ENCODE assay signal across 8 cellular contexts in the genomic region with DNA sequence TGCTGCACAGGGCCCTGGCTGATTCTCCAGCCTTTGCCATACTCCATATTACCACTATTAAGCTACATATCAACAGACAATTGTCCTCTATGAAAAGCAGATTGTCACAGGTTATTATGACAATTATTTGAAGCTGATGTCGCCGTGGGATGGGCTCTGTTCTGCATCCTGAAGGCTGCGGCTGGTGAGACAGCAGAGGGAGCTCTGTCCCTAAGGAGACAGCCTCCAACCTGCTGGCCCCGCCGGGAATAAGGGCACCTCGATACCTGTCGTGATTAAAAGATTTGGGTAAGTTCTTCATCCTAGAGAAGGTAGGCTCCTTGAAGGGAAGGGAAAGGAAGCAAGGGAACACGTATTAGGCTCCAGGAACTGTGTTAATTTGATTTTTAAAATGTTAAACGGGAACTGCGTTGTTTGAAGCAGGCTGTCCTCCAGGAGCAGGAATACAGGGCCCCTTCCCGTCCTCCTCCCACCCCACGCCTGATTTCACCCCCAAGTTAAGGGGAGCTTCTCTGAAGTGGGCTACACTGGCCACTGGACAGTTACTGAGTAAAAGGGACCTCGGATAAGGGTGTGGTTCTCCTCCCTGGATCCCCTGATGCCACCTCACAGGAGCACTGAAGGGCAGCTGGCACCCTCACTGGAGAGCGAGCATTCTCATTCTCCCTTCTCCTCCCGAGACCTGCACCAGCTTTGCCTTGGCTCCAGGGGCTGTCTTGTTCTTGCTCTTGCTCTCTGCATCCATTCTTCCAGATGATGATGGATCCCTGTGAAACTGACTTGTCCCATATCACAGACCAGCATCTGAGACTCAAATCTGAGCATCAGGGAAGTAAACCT. TPM values are rescaled to one million over a fixed set of nuclear protein-coding genes. Genes with fewer than 3 reads are reported as not detected.
DNase-seq lines count a peak whose midpoint lies in the region; ATAC-seq and TF ChIP-seq lines count a peak whose summit lies in the region.

No MANE protein-coding gene starts in this region.

- no peaks in the 10 kb centered on the region for H3K27me3 ChIP-seq in right atrium auricular region
- no peaks in the 10 kb centered on the region for H3K27me3 ChIP-seq in sigmoid colon

- no peaks in the 10 kb centered on the region for H3K9me3 Mint-ChIP-seq in activated naive CD8-positive, alpha-beta T cell treated with anti-CD3 and anti-CD28 coated beads for 36 hours

- peak overlapping the region in 1 of 2 donors; percentile 18 for H3K4me3 ChIP-seq in right atrium auricular region
- peak overlapping the region in 1 of 4 donors; percentile 15 for H3K4me3 ChIP-seq in sigmoid colon

- intact Hi-C loops in sigmoid colon (cut with DNase I): loop anchor here (2.0 to 5.0 kb wide), 2 partner anchors 119 to 250 kb away; a partner anchor contains a TSS

- no peaks in the 10 kb centered on the region for H3K4me1 ChIP-seq in right atrium auricular region
- peaks cover 0 to 6% (median 2%) of the 10 kb centered on the region in 4 donors for H3K4me1 ChIP-seq in sigmoid colon

- no peak overlapping the region for H3K27ac Mint-ChIP-seq in activated naive CD8-positive, alpha-beta T cell treated with anti-CD3 and anti-CD28 coated beads for 36 hours

- no peaks in the 10 kb centered on the region for H3K36me3 Mint-ChIP-seq in activated naive CD8-positive, alpha-beta T cell treated with anti-CD3 and anti-CD28 coated beads for 36 hours

- peaks cover 7% of the 10 kb centered on the region for H3K4me1 Mint-ChIP-seq in activated naive CD8-positive, alpha-beta T cell treated with anti-CD3 and anti-CD28 coated beads for 36 hours

- H3K9me3 ChIP-seq in right atrium auricular region (no peaks in the 10 kb centered on the region), sigmoid colon (no peaks in the 10 kb centered on the region)

- whole genome bisulfite sequencing in sigmoid colon, 2 donors: 21 to 30% methylated on average over 15 of the region's 15 CpGs

- H3K36me3 ChIP-seq in right atrium auricular region: no peaks in the 10 kb centered on the region
- no peaks in the 10 kb centered on the region for H3K36me3 ChIP-seq in sigmoid colon

- no peak overlapping the region for H3K27ac ChIP-seq in right atrium auricular region
- no peak overlapping the region for H3K27ac ChIP-seq in sigmoid colon

- peaks cover 6% of the 10 kb centered on the region for H3K27me3 Mint-ChIP-seq in activated naive CD8-positive, alpha-beta T cell treated with anti-CD3 and anti-CD28 coated beads for 36 hours

- peak; percentile 35 to 76 for TF ChIP-seq CTCF in right atrium auricular region (IDR thresholded peaks at IDR 0.05)
- TF ChIP-seq CTCF in sigmoid colon (IDR thresholded peaks at IDR 0.05): peak; percentile 53 to 67 (median 61)

- no peak for TF ChIP-seq EP300 in sigmoid colon (IDR thresholded peaks at IDR 0.05)

- TF ChIP-seq POLR2A in sigmoid colon (IDR thresholded peaks at IDR 0.05): no peak

- DNase-seq in NCI-H2196 (lab: John Stamatoyannopoulos, UW; ENCODE audit: unreplicated experiment) (peak; percentile 3), NCI-H2196 treated with DMSO at 0.1 percent for 48 hours (lab: John Stamatoyannopoulos, UW; ENCODE audit: unreplicated experiment) (no peak), NCI-H510A (lab: John Stamatoyannopoulos, UW) (peak; percentile 28), right atrium auricular region (ENCODE audit: low spot score) (peak; percentile 58), sigmoid colon (peak; percentile 79)
- peak; percentile 10 for DNase-seq in activated naive CD8-positive, alpha-beta T cell treated with anti-CD3 and anti-CD28 coated beads for 36 hours

- no peak overlapping the region for H3K4me3 Mint-ChIP-seq in activated naive CD8-positive, alpha-beta T cell treated with anti-CD3 and anti-CD28 coated beads for 36 hours

- ATAC-seq in GM18907 (IDR thresholded peaks at IDR 0.05; ENCODE audit: unreplicated experiment) (no peak), HG03439 (IDR thresholded peaks at IDR 0.05; ENCODE audit: unreplicated experiment) (no peak)

RNA-seq across cellular contexts. Expression of a gene that starts 11.8 kb away (rescaled TPM):
- 100 to 1,000 TPM; 212 to 215 TPM for total RNA-seq in activated naive CD8-positive, alpha-beta T cell treated with anti-CD3 and anti-CD28 coated beads for 36 hours
- total RNA-seq in right atrium auricular region (10 to 100 TPM; 32.5 to 39.2 TPM), sigmoid colon (100 to 1,000 TPM in 1 of 4 donors, 10 to 100 TPM in 3; 68.3 to 132 (median 90.0) TPM)
- 10 to 100 TPM; 29.4 to 47.8 (median 30.1) TPM for polyA plus RNA-seq in sigmoid colon

RNA-seq across cellular contexts. Expression of a gene that starts 42.6 kb away (rescaled TPM):
- 10 to 100 TPM; 15.3 to 17.5 TPM for total RNA-seq in activated naive CD8-positive, alpha-beta T cell treated with anti-CD3 and anti-CD28 coated beads for 36 hours
- 100 to 1,000 TPM; 126 to 152 TPM for total RNA-seq in right atrium auricular region
- 10 to 100 TPM; 32.9 to 62.4 (median 43.9) TPM for total RNA-seq in sigmoid colon
- 10 to 100 TPM; 10.8 to 22.5 (median 16.9) TPM for polyA plus RNA-seq in sigmoid colon
